Comparison of ENCODE assay signal across 8 cellular contexts in the genomic region with DNA sequence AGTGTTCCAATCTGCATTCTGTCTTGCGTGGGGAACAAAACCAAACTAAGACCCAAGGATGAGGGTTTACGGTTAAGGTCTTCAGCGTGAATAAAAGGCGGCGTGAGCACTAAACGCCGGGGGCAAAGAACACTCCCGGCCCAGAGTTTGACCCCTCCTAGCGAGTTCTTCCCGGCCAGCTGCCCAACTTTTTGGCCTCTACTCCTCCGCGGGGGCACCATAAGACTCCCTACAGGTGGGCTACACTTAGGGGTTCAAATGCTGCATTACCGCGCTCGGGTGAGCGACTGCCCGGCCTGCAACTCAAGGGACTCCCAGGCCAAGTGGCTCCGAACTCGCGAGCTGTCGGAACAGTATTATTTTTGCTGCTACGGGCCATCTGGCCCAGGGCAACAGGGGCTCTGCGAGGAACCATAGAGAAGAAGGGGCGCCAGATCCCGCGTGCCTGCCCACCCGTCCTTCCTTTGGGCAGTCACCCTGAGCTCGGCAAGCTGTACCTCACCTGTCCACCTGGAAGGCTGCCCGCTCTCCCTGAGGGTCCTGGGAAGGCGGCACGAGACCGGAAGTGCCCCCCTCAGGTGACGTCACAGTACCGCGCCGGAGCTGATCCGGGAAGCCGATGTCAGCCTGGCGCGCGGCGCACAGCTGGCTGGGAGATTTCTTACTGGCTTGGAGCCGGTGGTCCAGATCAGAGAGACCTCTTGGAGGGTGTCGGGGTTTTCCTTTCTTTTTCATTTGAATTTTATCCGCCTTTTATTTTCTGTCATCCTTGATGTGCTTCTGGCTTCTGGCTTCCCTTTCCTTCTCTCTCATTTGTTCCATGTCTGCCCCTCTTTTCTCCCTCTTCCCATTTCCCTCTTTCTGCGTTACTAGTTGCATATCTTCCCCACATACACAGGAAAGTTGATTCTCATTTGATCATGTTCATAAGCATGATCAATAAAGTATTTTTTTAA.
DNase-seq lines count a peak whose midpoint lies in the region; ATAC-seq and TF ChIP-seq lines count a peak whose summit lies in the region.

A gene (minus strand): TSS at position 567 of the 956 bp plus-strand sequence. CDS start 21,638 bp downstream, outside the sequence.

- H3K9me3 ChIP-seq in HUES6 (ENCODE audit: control insufficient read depth, insufficient read depth, low read depth, low read length) (no peaks in the 10 kb centered on the region), OCI-LY3 (ENCODE audit: insufficient read depth, low read length) (no peaks in the 10 kb centered on the region)

- peak; percentile 94 for DNase-seq in D341Med (ENCODE audit: low spot score)
- DNase-seq in activated T-cell treated with anti-CD3 and anti-CD28 coated beads for 1 hour (ENCODE audit: low read depth), result peak; percentile 77
- peak; percentile 85 for DNase-seq in epidermal melanocyte (ENCODE audit: insufficient read length, low spot score)
- DNase-seq in middle frontal gyrus (ENCODE audit: extremely low spot score, low spot score), result peak; percentile 51
- DNase-seq in stimulated activated CD8-positive, alpha-beta memory T cell treated with anti-CD3 and anti-CD28 coated beads, Interleukin-2, amount 100 ng/mL, for 1 hour (ENCODE audit: low read depth in 2 of 2), result peak; percentile 64 to 76

- H3K9ac ChIP-seq in HUES6 (ENCODE audit: low read length), result peak within 1 kb of the TSS; percentile 73
- peak within 1 kb of the TSS; percentile 97 for H3K9ac ChIP-seq in OCI-LY3 (ENCODE audit: low read length)

- H3K4me2 ChIP-seq in OCI-LY3 (ENCODE audit: low read length), result peak within 1 kb of the TSS; percentile 96

- H3K27me3 ChIP-seq in HUES6 (ENCODE audit: control insufficient read depth, insufficient read depth, low read length) (peaks cover 7% of the 10 kb centered on the region; the same call in 1 of the 2 replicates), OCI-LY3 (ENCODE audit: low read depth, low read length) (no peaks in the 10 kb centered on the region)

- H3K4me3 ChIP-seq in HUES6 (ENCODE audit: low read depth, low read length), result peak within 1 kb of the TSS; percentile 75
- H3K4me3 ChIP-seq in OCI-LY3 (ENCODE audit: low read length), result peak within 1 kb of the TSS; percentile 96

- H3K4me1 ChIP-seq in HUES6 (ENCODE audit: control insufficient read depth, insufficient read depth, low read length) (no peaks in the 10 kb centered on the region), OCI-LY3 (ENCODE audit: low read length) (no peaks in the 10 kb centered on the region)

- TF ChIP-seq CTCF in OCI-LY3 (IDR thresholded peaks at IDR 0.05; ENCODE audit: low read depth, low read length), result no peak

- ATAC-seq in GM21447 (IDR thresholded peaks at IDR 0.05; ENCODE audit: unreplicated experiment), result peak; percentile 87

- H3K27ac ChIP-seq in HUES6 (ENCODE audit: low read depth, low read length) (peak within 1 kb of the TSS; percentile 72), OCI-LY3 (ENCODE audit: low read length) (peak within 1 kb of the TSS; percentile 79)

- 0 out of 2 replicates have a peak, but pooled peaks cover 2% of the 10 kb centered on the region for H3K36me3 ChIP-seq in HUES6 (ENCODE audit: control insufficient read depth, insufficient read depth, low read length)
- peaks cover 7% of the 10 kb centered on the region for H3K36me3 ChIP-seq in OCI-LY3 (replicated peaks; ENCODE audit: low read depth, low read length)

- H2AFZ ChIP-seq in OCI-LY3 (ENCODE audit: low read depth, low read length), result peak within 1 kb of the TSS; percentile 99

- peaks cover 31% of the 10 kb centered on the region for H3K79me2 ChIP-seq in OCI-LY3 (ENCODE audit: low read length)

- H4K20me1 ChIP-seq in OCI-LY3 (ENCODE audit: insufficient read depth, low read length), result peaks cover 3% of the 10 kb centered on the region; the same call in 1 of the 2 replicates

Comparison
In these comparisons a context has a peak if more than half of its experiments do, and no peak if none do; other contexts are left out.
1. Peak in every context shown above with its lines: DNase-seq, ATAC-seq, H3K4me3 ChIP-seq and H3K27ac ChIP-seq.